ENCODE assay signal across 5 cellular contexts in genomic region chr13:24981181-24981580, GRCh38.
DNase-seq lines count a peak whose midpoint lies in the region; ATAC-seq, FAIRE-seq and TF ChIP-seq lines count a peak whose summit lies in the region.
"Not testable (repeated sequence)": the region's sequence is repeated elsewhere in the genome, so short reads cannot be mapped to it uniquely, and the experiment has no call there.

No MANE protein-coding gene starts in this region.

- ATAC-seq in RWPE2 (ENCODE audit: low read depth): peak; percentile 49; the same call in 1 of the 3 replicates

- not testable (repeated sequence) for TF ChIP-seq RAD21 in SK-N-SH (IDR thresholded peaks at IDR 0.05; ENCODE audit: low read length)

- H3K9me3 ChIP-seq in RWPE2 (ENCODE audit: severe bottlenecking); SK-N-SH: not testable (repeated sequence)

- TF ChIP-seq EP300 in SK-N-SH (IDR thresholded peaks at IDR 0.05; ENCODE audit: borderline replicate concordance in 1 of 2, low read depth in 1 of 2, low read length in 1 of 2): not testable (repeated sequence)

- not testable (repeated sequence) for H3K4me2 ChIP-seq in SK-N-SH

- CTCF ChIA-PET in SK-N-SH (lab: Yijun Ruan, JAX): interaction anchor here (1.2 kb wide), 1 partner anchor 14 kb away, joined by 5 read pairs; no protein-coding TSS in a partner anchor

- FAIRE-seq in colon (lab: Jason Lieb, UNC): peak; percentile 51

- H3K27me3 ChIP-seq in RWPE2 (ENCODE audit: insufficient read depth, poor library complexity, severe bottlenecking): not testable (repeated sequence)
- peaks cover 18% of the 10 kb centered on the region; the same call in 1 of the 2 replicates for H3K27me3 ChIP-seq in SK-N-SH (ENCODE audit: insufficient read depth)

- not testable (repeated sequence) for H4K20me1 ChIP-seq in SK-N-SH (ENCODE audit: insufficient read depth)

- not testable (repeated sequence) for H2AFZ ChIP-seq in SK-N-SH (ENCODE audit: low read depth)

- H3K36me3 ChIP-seq in RWPE2 (ENCODE audit: low read depth); SK-N-SH (replicated peaks in 1 of 2; ENCODE audit: control insufficient read depth in 1 of 2, insufficient read depth in 2 of 2, low read length in 1 of 2): not testable (repeated sequence)

- POLR2A ChIA-PET in SK-N-SH (lab: Yijun Ruan, JAX): not testable (repeated sequence)

- H3F3A ChIP-seq in SK-N-SH (replicated peaks; ENCODE audit: insufficient read depth): not testable (repeated sequence)

- H3K9me2 ChIP-seq in SK-N-SH: not testable (repeated sequence)

- H3K79me2 ChIP-seq in SK-N-SH (ENCODE audit: insufficient read depth): not testable (repeated sequence)

- H3K4me1 ChIP-seq in RWPE2 (ENCODE audit: insufficient read depth, poor library complexity, severe bottlenecking); SK-N-SH (ENCODE audit: control insufficient read depth in 1 of 2, insufficient read depth in 2 of 2, low read depth in 1 of 2, low read length in 1 of 2): not testable (repeated sequence)

- DNase-seq in RWPE2 (ENCODE audit: low spot score); SK-N-SH: not testable (repeated sequence)
- peak; percentile 57 for DNase-seq in SK-MEL-5 (ENCODE audit: low read depth, low spot score)
- DNase-seq in foreskin melanocyte: peak; percentile 62

- in situ Hi-C loops in SK-MEL-5 (cut with HindIII; ENCODE audit: low pct_unique_long_range_greater_than_20kb, low sequenced_read_pairs): not testable (repeated sequence)

- 3% methylated on average over 2 of the region's 2 CpGs for whole genome bisulfite sequencing in SK-N-SH (ENCODE audit: low lambda C conversion rate)

- TF ChIP-seq CTCF in RWPE2 (IDR thresholded peaks at IDR 0.05; ENCODE audit: poor library complexity, severe bottlenecking); SK-N-SH (IDR thresholded peaks at IDR 0.05): not testable (repeated sequence)

- H3K27ac ChIP-seq in RWPE2 (ENCODE audit: poor library complexity, severe bottlenecking); SK-N-SH (ENCODE audit: low read depth in 2 of 2, low read length in 1 of 2): not testable (repeated sequence)

- not testable (repeated sequence) for H3K4me3 ChIP-seq in RWPE2 (ENCODE audit: severe bottlenecking); SK-N-SH (ENCODE audit: low read depth in 2 of 2, low read length in 1 of 2)

- not testable (repeated sequence) for H3K9ac ChIP-seq in SK-N-SH

TF ChIP-seq in SK-N-SH, 30 proteins besides CTCF, POLR2A, EP300 and RAD21:
- peak; percentile 7; the same call in 1 of the 2 replicates for TF ChIP-seq TCF12 (IDR thresholded peaks at IDR 0.05)
